20 cellular contexts compared by ENCODE assay signal in genomic region chr7:131170440-131171105, GRCh38.
A peak's percentile ranks its signal among the peaks of the same experiment; 100 is the strongest.
DNase-seq lines count a peak whose midpoint lies in the region; ATAC-seq and FAIRE-seq lines count a peak whose summit lies in the region.
"Had no signal": no experiment of that assay in that cellular context is flagged by ENCODE, and none has a peak within 500 bp of the region (broad histone marks: within the 10 kb centered on the region; RNA-seq: fewer than 3 reads in every experiment).

No MANE protein-coding gene starts in this region.

- FAIRE-seq in HTR-8/SVneo (lab: Jason Lieb, UNC) = no peak
- FAIRE-seq: small intestine had no signal

- peak; percentile 43 for DNase-seq in COLO829 (ENCODE audit: low spot score)
- DNase-seq in HTR-8/SVneo (ENCODE audit: insufficient read length, low spot score) = peak; percentile 37
- DNase-seq in astrocyte of the hippocampus (ENCODE audit: low read depth, low spot score) = peak; percentile 61
- DNase-seq in kidney tubule cell (ENCODE audit: low spot score) = peak; percentile 48
- no peak for DNase-seq in inferior parietal cortex (ENCODE audit: extremely low spot score)
- DNase-seq: activated CD4-positive, CD25-positive, alpha-beta regulatory T cell treated with anti-CD3 and anti-CD28 coated beads, Interleukin-2, amount 50 U/mL, for 72 hours; amygdala; BE2C; Calu3; foreskin melanocyte; HCEC 1CT; MM.1S; NCI-H187; NCI-H345; small intestine; stimulated activated CD4-positive, alpha-beta T cell treated with anti-CD3 and anti-CD28 coated beads, Interleukin-4, amount 100 ng/mL, for 24 hours; T-helper 2 cell had no signal

- ATAC-seq in HG02623 (IDR thresholded peaks at IDR 0.05; ENCODE audit: unreplicated experiment) (no peak), HG03469 (IDR thresholded peaks at IDR 0.05; ENCODE audit: unreplicated experiment) (no peak), GM18870 (IDR thresholded peaks at IDR 0.05; ENCODE audit: unreplicated experiment) (no peak)
